9 cellular contexts compared by ENCODE assay signal in the genomic region with DNA sequence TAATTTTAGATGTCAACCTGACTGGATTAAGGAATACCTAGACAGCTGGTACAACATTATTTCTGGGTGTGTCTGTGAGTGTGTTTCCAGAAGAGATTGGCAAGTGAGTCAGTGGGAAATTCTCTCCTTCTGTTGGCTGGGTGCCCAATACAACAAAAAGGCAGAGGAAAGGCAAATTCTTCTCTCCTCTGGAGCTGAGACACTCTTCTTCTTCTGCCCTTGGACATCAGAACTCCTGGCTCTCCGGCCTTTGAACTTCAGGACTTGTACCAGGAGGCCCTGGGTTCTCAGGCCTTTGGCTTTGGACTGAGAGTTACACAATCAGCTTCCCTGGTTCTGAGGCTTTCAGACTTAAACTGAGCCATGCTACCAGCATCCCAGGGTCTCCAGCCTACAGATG.
DNase-seq lines count a peak whose midpoint lies in the region; TF ChIP-seq lines count a peak whose summit lies in the region.
"Had no signal": no experiment of that assay in that cellular context is flagged by ENCODE, and none has a peak within 500 bp of the region (broad histone marks: within the 10 kb centered on the region; RNA-seq: fewer than 3 reads in every experiment).

No MANE protein-coding gene starts in this region.

- DNase-seq in NCI-H345 (lab: John Stamatoyannopoulos, UW) (peak; percentile 4), NCI-H345 treated with DMSO at 0.1 percent for 48 hours (lab: John Stamatoyannopoulos, UW; ENCODE audit: unreplicated experiment) (no peak), cardiac fibroblast (ENCODE audit: low read depth in 2 of 2) (peak; percentile 79 to 88), smooth muscle cell of the brain vasculature (ENCODE audit: low read depth, low spot score) (peak; percentile 47), NCI-H2107 (lab: John Stamatoyannopoulos, UW) (no peak), GM13977 (ENCODE audit: low spot score) (no peak)
- DNase-seq: activated CD4-positive, alpha-beta T cell treated with anti-CD3 and anti-CD28 coated beads, Interleukin-2, amount 50 U/mL, for 4 hours; AML-193; cerebellar nuclear complex had no signal

- TF ChIP-seq CTCF in cardiac fibroblast (IDR thresholded peaks at IDR 0.05; ENCODE audit: low read depth, low read length) (no peak), GM13977 (IDR thresholded peaks at IDR 0.05; ENCODE audit: extremely low read depth, insufficient read depth, missing control alignments) (no peak)

- in situ Hi-C loops in GM13977 (cut with MboI; ENCODE audit: low pct_unique_long_range_greater_than_20kb, low sequenced_read_pairs, unreplicated experiment): no loop called here

- H3K4me3 ChIP-seq in cardiac fibroblast (replicated peaks in 1 of 2; ENCODE audit: low read depth in 2 of 2, low read length in 2 of 2): no peak overlapping the region

Comparison
In these comparisons a context has a peak if more than half of its experiments do, and no peak if none do; other contexts are left out.
1. DNase-seq: peak in NCI-H345 (single experiment), cardiac fibroblast (2 of 2) and smooth muscle cell of the brain vasculature (single experiment); none in NCI-H345 treated with DMSO at 0.1 percent for 48 hours (single experiment), NCI-H2107 (single experiment) and GM13977 (single experiment).